In genomic region chr3:124791639-124792111, GRCh38 we compare ENCODE assay signal across 1 cellular context.
TF ChIP-seq lines count a peak whose summit lies in the region.

No MANE protein-coding gene starts in this region.

TF ChIP-seq in WTC11, 78 proteins besides CTCF, POLR2A, EP300 and RAD21 (continued from another document):
- no peak for TF ChIP-seq E2F4 (CRISPR knock-in tag; IDR thresholded peaks at IDR 0.05; ENCODE audit: borderline replicate concordance, low read depth)
- TF ChIP-seq MYBL2 (CRISPR knock-in tag; IDR thresholded peaks at IDR 0.05), result no peak
